ENCODE assay signal across 13 cellular contexts in genomic region chr4:40475609-40476008, GRCh38.
DNase-seq lines count a peak whose midpoint lies in the region; ATAC-seq, FAIRE-seq and TF ChIP-seq lines count a peak whose summit lies in the region.
"Had no signal": no experiment of that assay in that cellular context is flagged by ENCODE, and none has a peak within 500 bp of the region (broad histone marks: within the 10 kb centered on the region; RNA-seq: fewer than 3 reads in every experiment).

No MANE protein-coding gene starts in this region.

- H4K91ac ChIP-seq in H9 (ENCODE audit: insufficient read length, low read depth, low read length): no peak overlapping the region

- peak overlapping the region; percentile 32 for H3K4me3 ChIP-seq in A549
- peak overlapping the region in 2 of 4 donors; percentile 18 to 41 for H3K4me3 ChIP-seq in Peyer's patch

- TF ChIP-seq POLR2A in A549 (IDR thresholded peaks at IDR 0.05; ENCODE audit: low read length) (no peak), Peyer's patch (IDR thresholded peaks at IDR 0.05) (peak; percentile 45 to 65)

- no peak overlapping the region for H3K18ac ChIP-seq in H9 (ENCODE audit: insufficient read length, low read depth, low read length)

- TF ChIP-seq CTCF in A549 (IDR thresholded peaks at IDR 0.05): no peak
- no peak for TF ChIP-seq CTCF in H9 (conservative IDR thresholded peaks at IDR 0.05)
- no peak for TF ChIP-seq CTCF in Peyer's patch (IDR thresholded peaks at IDR 0.05)
- TF ChIP-seq CTCF in activated CD8-positive, alpha-beta T cell treated with anti-CD3 and anti-CD28 coated beads for 36 hours (IDR thresholded peaks at IDR 0.05): no peak

- no peaks in the 10 kb centered on the region for H3K9me3 ChIP-seq in A549
- no peaks in the 10 kb centered on the region for H3K9me3 ChIP-seq in H9 (ENCODE audit: control insufficient read depth, low read depth, low read length)
- no peaks in the 10 kb centered on the region for H3K9me3 ChIP-seq in Peyer's patch

- H3K27me3 ChIP-seq in H9 (ENCODE audit: insufficient read depth, low read length): no peaks in the 10 kb centered on the region
- no peaks in the 10 kb centered on the region for H3K27me3 ChIP-seq in Peyer's patch

- no peak overlapping the region for H2AK5ac ChIP-seq in H9 (ENCODE audit: insufficient read length, low read length)

- no peak overlapping the region for H2BK20ac ChIP-seq in H9 (ENCODE audit: low read depth, low read length, poor library complexity, severe bottlenecking)

- peaks cover 0 to 6% (median 3%) of the 10 kb centered on the region in 3 experiments; a peak in 3 of 7 replicates for H3K36me3 Mint-ChIP-seq in H9 (ENCODE audit: insufficient read depth in 1 of 3, low read depth in 3 of 3)
- no peaks in the 10 kb centered on the region for H3K36me3 Mint-ChIP-seq in stimulated activated effector memory CD8-positive, alpha-beta T cell treated with anti-CD3 and anti-CD28 coated beads, Interleukin-12 subunit alpha, Interleukin-12 subunit beta, amount 100 ng/mL, for 72 hours
- H3K36me3 Mint-ChIP-seq in activated CD8-positive, alpha-beta T cell treated with anti-CD3 and anti-CD28 coated beads for 36 hours (ENCODE audit: low read depth): no peaks in the 10 kb centered on the region
- H3K36me3 Mint-ChIP-seq: brain, T-cell had no signal

- POLR2A ChIA-PET in A549 (lab: Yijun Ruan, JAX): no interaction called here
- POLR2A ChIA-PET in activated CD8-positive, alpha-beta T cell treated with anti-CD3 and anti-CD28 coated beads for 36 hours (lab: Charles Lee): no interaction called here

- no peak overlapping the region for H4K8ac ChIP-seq in H9 (replicated peaks; ENCODE audit: insufficient read length, low read depth, low read length)

- H3K27ac ChIP-seq in A549 (peak overlapping the region; percentile 74 to 87), H9 (ENCODE audit: insufficient read length, low read depth, low read length) (no peak overlapping the region), Peyer's patch (peak overlapping the region in 2 of 4 donors; percentile 70 to 75)

- H3K36me3 ChIP-seq in Peyer's patch: no peaks in the 10 kb centered on the region

- no peaks in the 10 kb centered on the region for H3K27me3 Mint-ChIP-seq in H9 (ENCODE audit: low read depth)
- H3K27me3 Mint-ChIP-seq in activated CD8-positive, alpha-beta T cell treated with anti-CD3 and anti-CD28 coated beads for 36 hours: no peaks in the 10 kb centered on the region
- H3K27me3 Mint-ChIP-seq: brain, T-cell had no signal

- H3K4me1 ChIP-seq in A549 (peaks cover 59% of the 10 kb centered on the region), H9 (ENCODE audit: insufficient read depth, low read length) (no peaks in the 10 kb centered on the region; the same call in 1 of the 2 replicates), Peyer's patch (peaks cover 0 to 45% (median 0%) of the 10 kb centered on the region in 4 donors)

- H3K56ac ChIP-seq in H9 (ENCODE audit: insufficient read length, low read depth, low read length): no peak overlapping the region

- DNase-seq in A549 (ENCODE audit: low read depth in 1 of 2, low spot score in 1 of 2) (peak; percentile 25 to 79), H9 (no peak), Peyer's patch (peak in 1 of 3 donors; percentile 77), left lobe of liver (ENCODE audit: low spot score) (peak; percentile 84), occipital lobe (lab: John Stamatoyannopoulos, UW) (no peak)
- no peak for DNase-seq in stimulated activated effector memory CD8-positive, alpha-beta T cell treated with anti-CD3 and anti-CD28 coated beads, Interleukin-12 subunit alpha, Interleukin-12 subunit beta, amount 100 ng/mL, for 72 hours (ENCODE audit: low spot score in 2 of 2)
- DNase-seq in activated CD8-positive, alpha-beta T cell treated with anti-CD3 and anti-CD28 coated beads for 36 hours: no peak
- DNase-seq: activated CD4-positive, alpha-beta T cell treated with anti-CD3 and anti-CD28 coated beads, Interleukin-2, amount 50 U/mL, for 4 hours; activated gamma-delta T cell; left ventricle myocardium superior; T-cell had no signal

- peak; percentile 89 for FAIRE-seq in A549 (lab: Jason Lieb, UNC)

- no peak for TF ChIP-seq EP300 in A549 (IDR thresholded peaks at IDR 0.05)

- H3K23me2 ChIP-seq in H9 (ENCODE audit: insufficient read length, low read depth, low read length, poor library complexity, severe bottlenecking): no peaks in the 10 kb centered on the region

- CTCF ChIA-PET in A549 (lab: Yijun Ruan, JAX): interaction anchor here (1.4 to 2.6 kb wide), 2 partner anchors 10 to 150 kb away, joined by 3 to 7 read pairs; no protein-coding TSS in a partner anchor
- CTCF ChIA-PET in activated CD8-positive, alpha-beta T cell treated with anti-CD3 and anti-CD28 coated beads for 36 hours (lab: Charles Lee): interaction anchor here (0.9 to 1.1 kb wide), 3 partner anchors 13 to 17 kb away, joined by 3 read pairs; no protein-coding TSS in a partner anchor

- WGBS in A549 (ENCODE audit: missing lambda C conversion rate): 5% methylated on average over 4 of the region's 4 CpGs
- no CpG with 5 or more reads among the region's 4 CpGs for WGBS in H9 (ENCODE audit: extremely low coverage, insufficient read length, low lambda C conversion rate)

- no peak overlapping the region for H2BK120ac ChIP-seq in H9 (ENCODE audit: low read depth, low read length, poor library complexity, severe bottlenecking)

- H4K5ac ChIP-seq in H9 (ENCODE audit: insufficient read length, low read depth, low read length): no peak overlapping the region

- no peak overlapping the region for H3K14ac ChIP-seq in H9 (ENCODE audit: insufficient read depth, low read length)

- peaks cover 3% of the 10 kb centered on the region for H3K79me1 ChIP-seq in H9 (ENCODE audit: insufficient read depth, low read depth, low read length, poor library complexity, severe bottlenecking)

- no peaks in the 10 kb centered on the region for H3K9me3 Mint-ChIP-seq in H9
- no peaks in the 10 kb centered on the region for H3K9me3 Mint-ChIP-seq in stimulated activated effector memory CD8-positive, alpha-beta T cell treated with anti-CD3 and anti-CD28 coated beads, Interleukin-12 subunit alpha, Interleukin-12 subunit beta, amount 100 ng/mL, for 72 hours
- H3K9me3 Mint-ChIP-seq in activated CD8-positive, alpha-beta T cell treated with anti-CD3 and anti-CD28 coated beads for 36 hours: no peaks in the 10 kb centered on the region
- H3K9me3 Mint-ChIP-seq: brain, T-cell had no signal

- no peak overlapping the region for H3K4ac ChIP-seq in H9 (ENCODE audit: low read depth, low read length)

- no peak overlapping the region for H3K9ac ChIP-seq in H9 (ENCODE audit: extremely low read depth, insufficient read length, low read length)

- no peak overlapping the region for H2BK15ac ChIP-seq in H9 (ENCODE audit: low read depth, low read length)

- no peak overlapping the region for H2BK12ac ChIP-seq in H9 (ENCODE audit: insufficient read length, low read depth, low read length)

- no peak overlapping the region for H2AFZ ChIP-seq in H9 (ENCODE audit: low read length)

- H3K4me2 ChIP-seq in A549: peak overlapping the region; percentile 89
- no peak overlapping the region for H3K4me2 ChIP-seq in H9 (ENCODE audit: insufficient read depth, insufficient read length, low read length)

- H2BK5ac ChIP-seq in H9 (ENCODE audit: insufficient read length, low read length): no peak overlapping the region

- no peak for TF ChIP-seq RAD21 in A549 (conservative IDR thresholded peaks at IDR 0.05 in 1 of 2, IDR thresholded peaks at IDR 0.05 in 1 of 2)

- H3K27ac Mint-ChIP-seq in H9: peak overlapping the region in 2 of 3 experiments; percentile 14 to 78; a peak in 2 of 7 replicates
- no peak overlapping the region for H3K27ac Mint-ChIP-seq in stimulated activated effector memory CD8-positive, alpha-beta T cell treated with anti-CD3 and anti-CD28 coated beads, Interleukin-12 subunit alpha, Interleukin-12 subunit beta, amount 100 ng/mL, for 72 hours
- no peak overlapping the region for H3K27ac Mint-ChIP-seq in activated CD8-positive, alpha-beta T cell treated with anti-CD3 and anti-CD28 coated beads for 36 hours
- H3K27ac Mint-ChIP-seq: T-cell had no signal

- H3K4me3 Mint-ChIP-seq in H9: no peak overlapping the region
- H3K4me3 Mint-ChIP-seq in stimulated activated effector memory CD8-positive, alpha-beta T cell treated with anti-CD3 and anti-CD28 coated beads, Interleukin-12 subunit alpha, Interleukin-12 subunit beta, amount 100 ng/mL, for 72 hours: no peak overlapping the region
- H3K4me3 Mint-ChIP-seq in activated CD8-positive, alpha-beta T cell treated with anti-CD3 and anti-CD28 coated beads for 36 hours: no peak overlapping the region
- H3K4me3 Mint-ChIP-seq: T-cell had no signal

- H3K4me1 Mint-ChIP-seq in H9: peaks cover 16 to 23% of the 10 kb centered on the region in 2 experiments
- H3K4me1 Mint-ChIP-seq in stimulated activated effector memory CD8-positive, alpha-beta T cell treated with anti-CD3 and anti-CD28 coated beads, Interleukin-12 subunit alpha, Interleukin-12 subunit beta, amount 100 ng/mL, for 72 hours: peaks cover 5% of the 10 kb centered on the region
- no peaks in the 10 kb centered on the region for H3K4me1 Mint-ChIP-seq in activated CD8-positive, alpha-beta T cell treated with anti-CD3 and anti-CD28 coated beads for 36 hours (ENCODE audit: low read depth)

- H3K23ac ChIP-seq in H9 (ENCODE audit: insufficient read length, low read depth, low read length): no peak overlapping the region

- peaks cover 4% of the 10 kb centered on the region; the same call in 1 of the 2 replicates for H3K79me2 ChIP-seq in H9 (ENCODE audit: insufficient read depth, low read length)

- intact Hi-C loops in activated CD8-positive, alpha-beta T cell treated with anti-CD3 and anti-CD28 coated beads for 36 hours (cut with micrococcal nuclease): no loop called here

- peak; percentile 88 to 90 for ATAC-seq in A549
- peak; percentile 80 for ATAC-seq in left lobe of liver
- no peak for ATAC-seq in HG02642 (IDR thresholded peaks at IDR 0.05; ENCODE audit: poor library complexity, unreplicated experiment)
- ATAC-seq in stimulated activated effector memory CD8-positive, alpha-beta T cell treated with anti-CD3 and anti-CD28 coated beads, Interleukin-12 subunit alpha, Interleukin-12 subunit beta, amount 100 ng/mL, for 72 hours: no peak
- no peak for ATAC-seq in activated CD8-positive, alpha-beta T cell treated with anti-CD3 and anti-CD28 coated beads for 36 hours
- ATAC-seq: left ventricle myocardium superior, T-cell had no signal

- no peak overlapping the region for H3T11ph ChIP-seq in H9 (ENCODE audit: low read length)

- no peaks in the 10 kb centered on the region for H4K20me1 ChIP-seq in H9 (ENCODE audit: control insufficient read depth, insufficient read depth, insufficient read length)

TF ChIP-seq in A549, 52 proteins besides CTCF, POLR2A, EP300 and RAD21 (continues in another document):
- TF ChIP-seq HOXB13 (CRISPR knock-in tag; IDR thresholded peaks at IDR 0.05; ENCODE audit: low read depth) (no peak), HOXA7 (CRISPR knock-in tag; IDR thresholded peaks at IDR 0.05) (no peak), RFX5 (IDR thresholded peaks at IDR 0.05) (0 out of 2 replicates have a peak, but pooled peaks have one; percentile 45)
- TF ChIP-seq, protein P1, sequence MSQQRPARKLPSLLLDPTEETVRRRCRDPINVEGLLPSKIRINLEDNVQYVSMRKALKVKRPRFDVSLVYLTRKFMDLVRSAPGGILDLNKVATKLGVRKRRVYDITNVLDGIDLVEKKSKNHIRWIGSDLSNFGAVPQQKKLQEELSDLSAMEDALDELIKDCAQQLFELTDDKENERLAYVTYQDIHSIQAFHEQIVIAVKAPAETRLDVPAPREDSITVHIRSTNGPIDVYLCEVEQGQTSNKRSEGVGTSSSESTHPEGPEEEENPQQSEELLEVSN (IDR thresholded peaks at IDR 0.05; ENCODE audit: borderline replicate concordance, low read depth): no peak

Comparison
In these comparisons a context has a peak if more than half of its experiments do, and no peak if none do; other contexts are left out.
1. ATAC-seq: peak in A549 (2 of 2) and left lobe of liver (single experiment); none in HG02642 (single experiment), stimulated activated effector memory CD8-positive, alpha-beta T cell treated with anti-CD3 and anti-CD28 coated beads, Interleukin-12 subunit alpha, Interleukin-12 subunit beta, amount 100 ng/mL, for 72 hours (single experiment) and activated CD8-positive, alpha-beta T cell treated with anti-CD3 and anti-CD28 coated beads for 36 hours (single experiment).
2. DNase-seq: peak in A549 (2 of 2) and left lobe of liver (single experiment); none in H9 (single experiment), stimulated activated effector memory CD8-positive, alpha-beta T cell treated with anti-CD3 and anti-CD28 coated beads, Interleukin-12 subunit alpha, Interleukin-12 subunit beta, amount 100 ng/mL, for 72 hours (0 of 2), activated CD8-positive, alpha-beta T cell treated with anti-CD3 and anti-CD28 coated beads for 36 hours (single experiment) and occipital lobe (single experiment).
3. H3K27ac Mint-ChIP-seq: peak in H9 (2 of 3); none in stimulated activated effector memory CD8-positive, alpha-beta T cell treated with anti-CD3 and anti-CD28 coated beads, Interleukin-12 subunit alpha, Interleukin-12 subunit beta, amount 100 ng/mL, for 72 hours (single experiment) and activated CD8-positive, alpha-beta T cell treated with anti-CD3 and anti-CD28 coated beads for 36 hours (single experiment).